8 cellular contexts compared by ENCODE assay signal in genomic region chr12:120944645-120945217, GRCh38. TPM values are rescaled to one million over a fixed set of nuclear protein-coding genes. Genes with fewer than 3 reads are reported as not detected.
DNase-seq lines count a peak whose midpoint lies in the region; ATAC-seq and TF ChIP-seq lines count a peak whose summit lies in the region.

No MANE protein-coding gene starts in this region.

- H3K27ac Mint-ChIP-seq in activated naive CD4-positive, alpha-beta T cell treated with anti-CD3 and anti-CD28 coated beads, Interleukin-2, amount 10 ng/mL, durations not matched to agents 7 days and 5 days = no peak overlapping the region

- no peak overlapping the region for H3K4me3 ChIP-seq in BJ (ENCODE audit: low read depth, low read length)
- no peak overlapping the region for H3K4me3 ChIP-seq in HEK293 (ENCODE audit: low read depth, low read length)
- H3K4me3 ChIP-seq in left ventricle myocardium inferior = no peak overlapping the region

- DNase-seq in BJ (ENCODE audit: low read depth) = no peak
- DNase-seq in SK-N-DZ (ENCODE audit: low spot score) = peak; percentile 40
- DNase-seq in activated naive CD4-positive, alpha-beta T cell treated with anti-CD3 and anti-CD28 coated beads, Interleukin-2, amount 10 ng/mL, durations not matched to agents 7 days and 5 days = peak; percentile 77
- peak; percentile 25 for DNase-seq in left ventricle myocardium inferior
- DNase-seq in stimulated activated CD4-positive, alpha-beta T cell treated with anti-CD3 and anti-CD28 coated beads, Interleukin-15, amount 100 ng/mL, for 1 hour (ENCODE audit: low read depth in 1 of 2, low spot score in 1 of 2) = peak; percentile 32 to 57

- no peak overlapping the region for H3K27ac ChIP-seq in HEK293 (ENCODE audit: extremely low read depth, low read depth, low read length)
- H3K27ac ChIP-seq in left ventricle myocardium inferior (replicated peaks) = no peak overlapping the region

- ATAC-seq in GM18498 (IDR thresholded peaks at IDR 0.05; ENCODE audit: unreplicated experiment) (no peak), GM18520 (IDR thresholded peaks at IDR 0.05; ENCODE audit: unreplicated experiment) (no peak)

- H3K27me3 ChIP-seq in BJ (ENCODE audit: control insufficient read depth, insufficient read depth, low read length) (no peaks in the 10 kb centered on the region), left ventricle myocardium inferior (ENCODE audit: low read depth) (no peaks in the 10 kb centered on the region)

- H3K4me3 Mint-ChIP-seq in activated naive CD4-positive, alpha-beta T cell treated with anti-CD3 and anti-CD28 coated beads, Interleukin-2, amount 10 ng/mL, durations not matched to agents 7 days and 5 days = no peak overlapping the region

- H3K27me3 Mint-ChIP-seq in activated naive CD4-positive, alpha-beta T cell treated with anti-CD3 and anti-CD28 coated beads, Interleukin-2, amount 10 ng/mL, durations not matched to agents 7 days and 5 days = peaks cover 24% of the 10 kb centered on the region

- H3K4me1 ChIP-seq in HEK293 (ENCODE audit: control insufficient read depth, insufficient read depth, low read length) = no peaks in the 10 kb centered on the region
- no peaks in the 10 kb centered on the region for H3K4me1 ChIP-seq in left ventricle myocardium inferior

- H3K4me1 Mint-ChIP-seq in activated naive CD4-positive, alpha-beta T cell treated with anti-CD3 and anti-CD28 coated beads, Interleukin-2, amount 10 ng/mL, durations not matched to agents 7 days and 5 days = peaks cover 3% of the 10 kb centered on the region

- CTCF ChIA-PET in BJ (lab: Yijun Ruan, JAX) = interaction anchor here (0.7 to 1.3 kb wide), 5 partner anchors 9 to 297 kb away, joined by 3 to 5 read pairs (median 3); no protein-coding TSS in a partner anchor
- CTCF ChIA-PET in HEK293 (lab: Yijun Ruan, JAX) = interaction anchor here (0.6 to 1.9 kb wide), 7 partner anchors 15 to 107 kb away, joined by 3 to 14 read pairs (median 3); no protein-coding TSS in a partner anchor
- CTCF ChIA-PET in activated naive CD4-positive, alpha-beta T cell treated with anti-CD3 and anti-CD28 coated beads, Interleukin-2, amount 10 ng/mL, durations not matched to agents 7 days and 5 days (lab: Charles Lee) = interaction anchor here (0.8 to 3.8 kb wide), 6 partner anchors 15 to 187 kb away, joined by 3 to 16 read pairs (median 6); no protein-coding TSS in a partner anchor

- H3K36me3 Mint-ChIP-seq in activated naive CD4-positive, alpha-beta T cell treated with anti-CD3 and anti-CD28 coated beads, Interleukin-2, amount 10 ng/mL, durations not matched to agents 7 days and 5 days = no peaks in the 10 kb centered on the region

- POLR2A ChIA-PET in BJ (lab: Charles Lee) = no interaction called here
- POLR2A ChIA-PET in HEK293 (lab: Yijun Ruan, JAX) = interaction anchor here (1.5 kb wide), 1 partner anchor 27 kb away, joined by 4 read pairs; no protein-coding TSS in a partner anchor

- H3K36me3 ChIP-seq in BJ (ENCODE audit: control insufficient read depth, insufficient read depth, low read length) = no peaks in the 10 kb centered on the region
- no peaks in the 10 kb centered on the region for H3K36me3 ChIP-seq in HEK293 (ENCODE audit: control insufficient read depth in 2 of 2, insufficient read depth in 1 of 2, low read length in 2 of 2)
- no peaks in the 10 kb centered on the region for H3K36me3 ChIP-seq in left ventricle myocardium inferior

- TF ChIP-seq CTCF in BJ (IDR thresholded peaks at IDR 0.05; ENCODE audit: insufficient read depth, low read depth, low read length) (peak; percentile 83), HEK293 (tag by site-specific recombination; IDR thresholded peaks at IDR 0.05) (0 out of 2 replicates have a peak, but pooled peaks have one; percentile 48), left ventricle myocardium inferior (IDR thresholded peaks at IDR 0.05; ENCODE audit: borderline replicate concordance) (peak; percentile 74)

- H3K9me3 ChIP-seq in HEK293 (ENCODE audit: control insufficient read depth, insufficient read depth, low read depth, low read length) (no peaks in the 10 kb centered on the region), left ventricle myocardium inferior (replicated peaks) (no peaks in the 10 kb centered on the region)

- H3K9me3 Mint-ChIP-seq in activated naive CD4-positive, alpha-beta T cell treated with anti-CD3 and anti-CD28 coated beads, Interleukin-2, amount 10 ng/mL, durations not matched to agents 7 days and 5 days = no peaks in the 10 kb centered on the region

- intact Hi-C loops in left ventricle myocardium inferior (cut with micrococcal nuclease) = no loop called here

TF ChIP-seq in HEK293, 187 proteins besides CTCF, POLR2A, EP300 and RAD21:
- TF ChIP-seq ZNF335 (tag by site-specific recombination; conservative IDR thresholded peaks at IDR 0.05) (0 out of 2 replicates have a peak, but pooled peaks have one; percentile 36), SP2 (tag by site-specific recombination; IDR thresholded peaks at IDR 0.05) (no peak), PRDM10 (tag by site-specific recombination; IDR thresholded peaks at IDR 0.05) (0 out of 2 replicates have a peak, but pooled peaks have one; percentile 14), ZNF571 (tag by site-specific recombination; IDR thresholded peaks at IDR 0.05) (no peak), ZBTB17 (tag by site-specific recombination; IDR thresholded peaks at IDR 0.05) (no peak), PRDM1 (tag by site-specific recombination; IDR thresholded peaks at IDR 0.05) (peak; percentile 81), ZSCAN16 (tag by site-specific recombination; IDR thresholded peaks at IDR 0.05) (no peak), ZNF654 (tag by site-specific recombination; IDR thresholded peaks at IDR 0.05; ENCODE audit: low read depth) (peak; percentile 28), IKZF3 (tag by site-specific recombination; IDR thresholded peaks at IDR 0.05) (peak; percentile 55; the same call in 1 of the 2 replicates), ZNF768 (tag by site-specific recombination; IDR thresholded peaks at IDR 0.05) (no peak)

RNA-seq across cellular contexts. Expression of gene HNF1A, which starts 33.6 kb away (rescaled TPM):
- not detected in 2 replicates for polyA plus RNA-seq in BJ (2011; rRNA removed)
- not detected in 2 replicates for polyA minus RNA-seq in BJ (2011; rRNA and poly(A)+ RNA removed)
- 0.10 TPM in 1 of 2 replicates, not detected in the other for polyA plus RNA-seq in SK-N-DZ (2014; cell fraction: cytosol; rRNA removed)
- polyA plus RNA-seq in SK-N-DZ (2014; cell fraction: nucleus; rRNA removed) = not detected in 2 replicates
- not detected for total RNA-seq in left ventricle myocardium inferior

RNA-seq across cellular contexts. Expression of gene SPPL3, which starts 40.6 kb away (rescaled TPM):
- 13.2 and 17.5 TPM in 2 replicates for polyA plus RNA-seq in BJ (2011; rRNA removed)
- 36.6 and 48.6 TPM in 2 replicates for polyA minus RNA-seq in BJ (2011; rRNA and poly(A)+ RNA removed)
- polyA plus RNA-seq in SK-N-DZ (2014; cell fraction: cytosol; rRNA removed) = 10.2 and 13.0 TPM in 2 replicates
- 4.9 and 9.7 TPM in 2 replicates for polyA plus RNA-seq in SK-N-DZ (2014; cell fraction: nucleus; rRNA removed)
- 26.8 TPM for total RNA-seq in left ventricle myocardium inferior
